19 cellular contexts compared by ENCODE assay signal in genomic region chr2:27091746-27092695, GRCh38. TPM values are rescaled to one million over a fixed set of nuclear protein-coding genes. Genes with fewer than 3 reads are reported as not detected.
DNase-seq lines count a peak whose midpoint lies in the region; FAIRE-seq and TF ChIP-seq lines count a peak whose summit lies in the region.
"Had no signal": no experiment of that assay in that cellular context is flagged by ENCODE, and none has a peak within 500 bp of the region (broad histone marks: within the 10 kb centered on the region; RNA-seq: fewer than 3 reads in every experiment).

No MANE protein-coding gene starts in this region.

- no peak for TF ChIP-seq POLR2A in tibial nerve (IDR thresholded peaks at IDR 0.05)

- POLR2A ChIA-PET in OCI-LY7 (lab: Charles Lee), result interaction anchor here (0.5 to 1.3 kb wide), 2 partner anchors 15 to 201 kb away, joined by 3 to 6 read pairs; no protein-coding TSS in a partner anchor

- 58% methylated on average over 25 of the region's 25 CpGs for WGBS in liver
- WGBS in small intestine, 3 donors, result 39 to 66% (median 55%) methylated on average over 24 to 25 of the region's 25 CpGs
- WGBS in tibial nerve, 2 donors, result 65 to 71% methylated on average over 21 to 22 of the region's 25 CpGs

- 0 out of 2 replicates have a peak, but pooled peaks have one; percentile 10 for TF ChIP-seq CTCF in WERI-Rb-1 (IDR thresholded peaks at IDR 0.05; ENCODE audit: low read depth, low read length)
- TF ChIP-seq CTCF in liver (IDR thresholded peaks at IDR 0.05; ENCODE audit: low read depth, low read length, missing input control), result no peak
- TF ChIP-seq CTCF in OCI-LY7 (conservative IDR thresholded peaks at IDR 0.05; ENCODE audit: low read length), result no peak
- no peak for TF ChIP-seq CTCF in tibial nerve (IDR thresholded peaks at IDR 0.05)

- no peak for TF ChIP-seq EP300 in tibial nerve (IDR thresholded peaks at IDR 0.05)

- H3K36me3 ChIP-seq in H7 (replicated peaks; ENCODE audit: control insufficient read depth, insufficient read depth, low read length), result no peaks in the 10 kb centered on the region
- no peaks in the 10 kb centered on the region for H3K36me3 ChIP-seq in WERI-Rb-1
- H3K36me3 ChIP-seq in liver (ENCODE audit: control insufficient read depth in 4 of 4, insufficient read depth in 3 of 4, low read depth in 1 of 4, low read length in 3 of 4), result peaks cover 3 to 5% (median 4%) of the 10 kb centered on the region in 4 donors
- peaks cover 0 to 7% of the 10 kb centered on the region in 2 donors for H3K36me3 ChIP-seq in small intestine (ENCODE audit: control insufficient read depth in 2 of 2, insufficient read depth in 2 of 2, low read length in 2 of 2)
- H3K36me3 ChIP-seq in OCI-LY7 (ENCODE audit: insufficient read depth, low read length), result no peaks in the 10 kb centered on the region
- H3K36me3 ChIP-seq in tibial nerve, result peaks cover 0 to 5% (median 0%) of the 10 kb centered on the region in 3 donors

- no peak overlapping the region for H3K9ac ChIP-seq in liver (ENCODE audit: low read depth in 1 of 2, low read length in 2 of 2)
- H3K9ac ChIP-seq: KMS-11, SK-N-SH had no signal

- no peak for FAIRE-seq in small intestine (lab: Jason Lieb, UNC)
- FAIRE-seq: A549 had no signal

- no peaks in the 10 kb centered on the region for H3K79me2 ChIP-seq in OCI-LY7 (ENCODE audit: insufficient read depth, low read depth, low read length)

- no peak overlapping the region for H2AFZ ChIP-seq in OCI-LY7 (ENCODE audit: low read length)

- H4K20me1 ChIP-seq in OCI-LY7 (ENCODE audit: insufficient read depth, low read length), result no peaks in the 10 kb centered on the region

- H3K27me3 ChIP-seq in H7 (ENCODE audit: control insufficient read depth, insufficient read depth, low read length), result peaks cover 6% of the 10 kb centered on the region
- H3K27me3 ChIP-seq in WERI-Rb-1 (ENCODE audit: insufficient read depth, low read depth, severe bottlenecking), result no peaks in the 10 kb centered on the region
- H3K27me3 ChIP-seq in liver (ENCODE audit: control insufficient read depth in 4 of 4, insufficient read depth in 4 of 4, low read length in 3 of 4), result no peaks in the 10 kb centered on the region
- H3K27me3 ChIP-seq in small intestine (ENCODE audit: control insufficient read depth in 2 of 2, insufficient read depth in 2 of 2, low read length in 2 of 2), result no peaks in the 10 kb centered on the region
- no peaks in the 10 kb centered on the region for H3K27me3 ChIP-seq in tibial nerve

- DNase-seq in H7, result peak; percentile 53
- no peak for DNase-seq in WERI-Rb-1
- peak; percentile 63 for DNase-seq in small intestine
- DNase-seq in OCI-LY7 (ENCODE audit: low spot score), result no peak
- no peak for DNase-seq in tibial nerve (ENCODE audit: low spot score in 2 of 2)
- DNase-seq in MV-4-11 (lab: John Stamatoyannopoulos, UW), result no peak
- DNase-seq: Caco-2; CD4-positive, alpha-beta T cell; GF-D8; GOT3; NCI-H1417; NCI-H187; NCI-H69; SHP77 treated with DMSO at 0.1 percent for 48 hours; SK-N-SH had no signal

- peaks cover 26 to 81% (median 69%) of the 10 kb centered on the region in 4 donors for H3K4me1 ChIP-seq in liver (ENCODE audit: control insufficient read depth in 4 of 4, insufficient read depth in 4 of 4, low read length in 3 of 4)
- peaks cover 0 to 11% of the 10 kb centered on the region in 2 donors for H3K4me1 ChIP-seq in small intestine (ENCODE audit: control insufficient read depth in 2 of 2, insufficient read depth in 1 of 2, low read depth in 1 of 2, low read length in 1 of 2)
- peaks cover 34% of the 10 kb centered on the region for H3K4me1 ChIP-seq in OCI-LY7 (ENCODE audit: insufficient read depth, low read length, poor library complexity, severe bottlenecking)
- peaks cover 0 to 20% (median 7%) of the 10 kb centered on the region in 4 donors for H3K4me1 ChIP-seq in tibial nerve

- H3K9me3 ChIP-seq in WERI-Rb-1 (ENCODE audit: severe bottlenecking) (no peaks in the 10 kb centered on the region), liver (ENCODE audit: control insufficient read depth in 4 of 4, low read length in 3 of 4) (no peaks in the 10 kb centered on the region), small intestine (ENCODE audit: control insufficient read depth, low read depth) (no peaks in the 10 kb centered on the region), OCI-LY7 (ENCODE audit: low read length) (no peaks in the 10 kb centered on the region), tibial nerve (no peaks in the 10 kb centered on the region)
- H3K9me3 ChIP-seq: A549, Caco-2, SK-N-SH had no signal

- intact Hi-C loops in OCI-LY7 (cut with micrococcal nuclease; ENCODE audit: unreplicated experiment), result no loop called here

- H3K4me3 ChIP-seq in H7 (ENCODE audit: insufficient read depth, low read depth, low read length), result no peak overlapping the region
- H3K4me3 ChIP-seq in WERI-Rb-1 (ENCODE audit: low read depth, low read length), result no peak overlapping the region
- H3K4me3 ChIP-seq in liver (ENCODE audit: low read depth in 1 of 3, low read length in 3 of 3), result no peak overlapping the region
- H3K4me3 ChIP-seq in small intestine (ENCODE audit: low read depth in 1 of 2, low read length in 2 of 2), result peak overlapping the region in 1 of 2 donors; percentile 1
- H3K4me3 ChIP-seq in OCI-LY7 (ENCODE audit: low read depth, low read length, poor library complexity, severe bottlenecking), result no peak overlapping the region
- no peak overlapping the region for H3K4me3 ChIP-seq in tibial nerve
- H3K4me3 ChIP-seq: A549 had no signal

- no TSS peak for BruUV-seq in OCI-LY7 (replicated peaks; lab: Mats Ljungman, UMichigan)

- no peaks in the 10 kb centered on the region for H3K9me2 ChIP-seq in OCI-LY7 (ENCODE audit: insufficient read depth, low read length)
- H3K9me2 ChIP-seq: SK-N-SH had no signal

- CTCF ChIA-PET in OCI-LY7 (lab: Charles Lee; ENCODE audit: unreplicated experiment), result no interaction called here

- no peak for TF ChIP-seq RAD21 in liver (IDR thresholded peaks at IDR 0.05)

- H3K4me2 ChIP-seq in OCI-LY7 (ENCODE audit: low read length), result no peak overlapping the region
- H3K4me2 ChIP-seq: A549, KMS-11, SK-N-SH had no signal

- H3K27ac ChIP-seq in WERI-Rb-1, result no peak overlapping the region
- H3K27ac ChIP-seq in liver (ENCODE audit: low read depth in 1 of 2, low read length in 2 of 2), result peak overlapping the region; percentile 82 to 87
- H3K27ac ChIP-seq in small intestine (ENCODE audit: low read depth in 1 of 2, low read length in 1 of 2), result peak overlapping the region; percentile 45 to 52
- H3K27ac ChIP-seq in OCI-LY7 (ENCODE audit: low read depth, low read length, poor library complexity, severe bottlenecking), result no peak overlapping the region
- H3K27ac ChIP-seq in tibial nerve, result no peak overlapping the region
- H3K27ac ChIP-seq: A549, KMS-11 had no signal

TF ChIP-seq in liver, 16 proteins besides CTCF, POLR2A, EP300 and RAD21 (continues in another document):
- TF ChIP-seq GABPA (IDR thresholded peaks at IDR 0.05 in 1 of 2, conservative IDR thresholded peaks at IDR 0.05 in 1 of 2), result no peak
- no peak for TF ChIP-seq NR2F2 (IDR thresholded peaks at IDR 0.05)
- no peak for TF ChIP-seq EGR1 (IDR thresholded peaks at IDR 0.05; ENCODE audit: low read depth in 2 of 2)
- no peak for TF ChIP-seq MAX (IDR thresholded peaks at IDR 0.05)
- no peak for TF ChIP-seq HNF4A (conservative IDR thresholded peaks at IDR 0.05)
- no peak for TF ChIP-seq FOXA2 (IDR thresholded peaks at IDR 0.05)
- no peak for TF ChIP-seq TAF1 (conservative IDR thresholded peaks at IDR 0.05)
- no peak for TF ChIP-seq FOXA1 (IDR thresholded peaks at IDR 0.05)

RNA-seq across cellular contexts. Expression of gene KHK, which starts 5.4 kb away (rescaled TPM):
- 3.3 and 5.3 TPM in 2 replicates for total RNA-seq in H7 (2014; rRNA removed; shearing (Covaris generic))
- total RNA-seq in liver, result 100 to 1,000 TPM in 1 of 2 donors, 10 to 100 TPM in 1; 26.1 to 152 TPM
- 100 to 1,000 TPM; 223 to 462 TPM for polyA plus RNA-seq in liver
- 100 to 1,000 TPM; 225 to 643 (median 533) TPM for polyA plus RNA-seq in small intestine
- total RNA-seq in OCI-LY7 (2014; rRNA removed; shearing (Covaris generic)), result 9.7 and 14.0 TPM in 2 replicates
- total RNA-seq in OCI-LY7 (2022), result 17.9 and 19.7 TPM in 2 replicates
- total RNA-seq in tibial nerve, result 10 to 100 TPM in 2 of 4 donors, 1 to 10 TPM in 2; 5.1 to 12.2 (median 9.1) TPM

RNA-seq across cellular contexts. Expression of gene EMILIN1, which starts 13.6 kb away (rescaled TPM):
- total RNA-seq in H7 (2014; rRNA removed; shearing (Covaris generic)), result 5.1 and 5.8 TPM in 2 replicates
- total RNA-seq in liver (10 to 100 TPM; 24.8 to 26.1 TPM), OCI-LY7 (2022) (1.6 and 2.2 TPM in 2 replicates), tibial nerve (10 to 100 TPM; 56.6 to 95.1 (median 70.1) TPM)
- polyA plus RNA-seq in liver (10 to 100 TPM in 1 of 2 donors, 1 to 10 TPM in 1; 3.4 to 23.1 TPM), small intestine (10 to 100 TPM in 1 of 3 donors, 1 to 10 TPM in 1, under 1 TPM in 1; 0.67 to 23.0 (median 3.8) TPM)
- total RNA-seq in OCI-LY7 (2014; rRNA removed; shearing (Covaris generic)), result 2.7 and 3.2 TPM in 2 replicates

RNA-seq across cellular contexts. Expression of gene OST4, which starts 20.6 kb away (rescaled TPM):
- total RNA-seq in H7 (2014; rRNA removed; shearing (Covaris generic)), result 197 and 228 TPM in 2 replicates
- total RNA-seq in liver (100 to 1,000 TPM in 1 of 2 donors, 10 to 100 TPM in 1; 94.8 to 186 TPM), OCI-LY7 (2022) (253 and 267 TPM in 2 replicates), tibial nerve (100 to 1,000 TPM; 111 to 217 (median 166) TPM)
- polyA plus RNA-seq in liver (100 to 1,000 TPM; 227 to 377 TPM), small intestine (100 to 1,000 TPM; 386 to 477 (median 407) TPM)
- 147 and 214 TPM in 2 replicates for total RNA-seq in OCI-LY7 (2014; rRNA removed; shearing (Covaris generic))

RNA-seq across cellular contexts. Expression of gene CGREF1, which starts 26.9 kb away (rescaled TPM):
- 1.0 and 1.6 TPM in 2 replicates for total RNA-seq in H7 (2014; rRNA removed; shearing (Covaris generic))
- 10 to 100 TPM in 1 of 2 donors, under 1 TPM in 1; 0.98 to 10.3 TPM for total RNA-seq in liver
- 10 to 100 TPM; 13.0 to 16.1 TPM for polyA plus RNA-seq in liver
- 1 to 10 TPM; 3.8 to 5.2 (median 3.8) TPM for polyA plus RNA-seq in small intestine
- not detected in 2 replicates for total RNA-seq in OCI-LY7 (2014; rRNA removed; shearing (Covaris generic))
- total RNA-seq in OCI-LY7 (2022), result not detected in 2 replicates
- total RNA-seq in tibial nerve, result 10 to 100 TPM in 1 of 4 donors, 1 to 10 TPM in 3; 2.8 to 15.9 (median 8.4) TPM
- total RNA-seq: CD4-positive, alpha-beta T cell had no signal

RNA-seq across cellular contexts. Expression of gene ABHD1, which starts 31.6 kb away (rescaled TPM):
- 0.55 TPM in 1 of 2 replicates, not detected in the other for total RNA-seq in H7 (2014; rRNA removed; shearing (Covaris generic))
- total RNA-seq in liver, result under 1 TPM; 0.09 to 0.67 TPM
- polyA plus RNA-seq in liver, result 1 to 10 TPM in 1 of 2 donors, under 1 TPM in 1; 0.54 to 2.0 TPM
- polyA plus RNA-seq in small intestine, result under 1 TPM in 1 of 3 donors, not detected in 2; 0.25 TPM
- total RNA-seq in OCI-LY7 (2014; rRNA removed; shearing (Covaris generic)), result not detected in 2 replicates
- total RNA-seq in OCI-LY7 (2022), result not detected in 2 replicates
- total RNA-seq in tibial nerve, result under 1 TPM in 3 of 4 donors, not detected in 1; 0.42 to 0.78 (median 0.44) TPM
- polyA plus RNA-seq: BJ had no signal

Comparison
In these comparisons a context has a peak if more than half of its experiments do, and no peak if none do; other contexts are left out.
1. DNase-seq: peak in H7 (single experiment) and small intestine (single experiment); none in WERI-Rb-1 (single experiment), OCI-LY7 (single experiment), tibial nerve (0 of 2) and MV-4-11 (single experiment).
2. H3K27ac ChIP-seq: peak in liver (2 of 2) and small intestine (2 of 2); none in WERI-Rb-1 (single experiment), OCI-LY7 (single experiment) and tibial nerve (0 of 4).